Comparison of ENCODE assay signal across 2 cellular contexts in the genomic region with DNA sequence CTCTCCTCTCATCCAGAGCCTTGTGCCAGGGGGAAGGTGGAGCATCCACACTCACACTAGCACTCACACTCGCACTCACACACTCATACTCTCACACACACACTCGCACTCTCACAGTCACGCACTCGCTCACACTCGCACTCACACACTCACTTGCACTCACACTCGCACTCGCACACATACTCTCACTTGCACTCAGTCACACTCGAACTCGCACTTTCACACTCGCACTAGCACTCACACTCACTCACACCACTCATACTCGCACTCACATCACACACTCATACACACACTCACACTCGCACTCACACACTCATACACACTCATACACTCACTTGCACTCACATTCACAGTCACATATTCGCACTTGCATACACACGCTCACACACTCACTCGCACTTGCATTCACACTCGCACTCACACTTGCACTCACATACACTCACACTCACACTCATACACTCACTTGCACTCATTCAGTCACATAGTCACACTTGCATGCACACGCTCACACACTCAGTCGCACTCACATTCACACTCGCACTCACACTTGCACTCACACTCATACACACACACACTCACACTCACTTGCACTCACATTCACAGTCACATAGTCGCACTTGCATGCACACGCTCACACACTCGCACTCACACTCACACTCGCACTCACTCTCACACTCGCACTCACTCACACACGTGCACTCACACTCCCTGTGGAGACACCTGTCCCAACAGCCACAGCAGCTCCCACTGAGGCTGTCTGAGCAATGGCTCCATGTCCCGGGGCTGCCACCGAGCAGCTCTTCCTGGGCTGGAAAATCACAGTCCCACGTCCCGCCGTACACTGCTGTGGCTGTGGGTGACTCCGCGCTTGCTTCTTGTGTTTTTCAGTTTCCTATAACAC.
TF ChIP-seq lines count a peak whose summit lies in the region.

No MANE protein-coding gene starts in this region.

TF ChIP-seq in HEK293, 187 proteins besides CTCF, POLR2A, EP300 and RAD21:
- TF ChIP-seq ZNF18 (tag by site-specific recombination; IDR thresholded peaks at IDR 0.05) (peak; percentile 82), PRDM1 (tag by site-specific recombination; IDR thresholded peaks at IDR 0.05) (peak; percentile 100), SP7 (tag by site-specific recombination; IDR thresholded peaks at IDR 0.05) (no peak), ZNF473 (tag by site-specific recombination; IDR thresholded peaks at IDR 0.05) (0 out of 2 replicates have a peak, but pooled peaks have one; percentile 57), ZNF48 (tag by site-specific recombination; IDR thresholded peaks at IDR 0.05) (no peak), ZNF239 (tag by site-specific recombination; IDR thresholded peaks at IDR 0.05) (0 out of 2 replicates have a peak, but pooled peaks have one; percentile 34), ZNF785 (tag by site-specific recombination; IDR thresholded peaks at IDR 0.05) (0 out of 2 replicates have a peak, but pooled peaks have one; percentile 39)
TF ChIP-seq in HEK293: peak in this region for 5.

TF ChIP-seq in GM12878, 131 proteins besides CTCF, POLR2A, EP300 and RAD21:
- TF ChIP-seq HDAC6 (IDR thresholded peaks at IDR 0.05; ENCODE audit: unreplicated experiment) (no peak), CHD4 (IDR thresholded peaks at IDR 0.05) (no peak), KDM1A (IDR thresholded peaks at IDR 0.05; ENCODE audit: borderline replicate concordance) (no peak), STAT1 (conservative IDR thresholded peaks at IDR 0.05) (no peak), TBL1XR1 (IDR thresholded peaks at IDR 0.05; ENCODE audit: low read depth, low read length) (no peak), USF1 (IDR thresholded peaks at IDR 0.05; ENCODE audit: borderline replicate concordance, extremely low read length, insufficient read depth, low read depth, low read length) (no peak), NR2C2 (IDR thresholded peaks at IDR 0.05; ENCODE audit: borderline replicate concordance, control insufficient read depth, insufficient read length, low read depth) (no peak)
- TF ChIP-seq, protein P1, sequence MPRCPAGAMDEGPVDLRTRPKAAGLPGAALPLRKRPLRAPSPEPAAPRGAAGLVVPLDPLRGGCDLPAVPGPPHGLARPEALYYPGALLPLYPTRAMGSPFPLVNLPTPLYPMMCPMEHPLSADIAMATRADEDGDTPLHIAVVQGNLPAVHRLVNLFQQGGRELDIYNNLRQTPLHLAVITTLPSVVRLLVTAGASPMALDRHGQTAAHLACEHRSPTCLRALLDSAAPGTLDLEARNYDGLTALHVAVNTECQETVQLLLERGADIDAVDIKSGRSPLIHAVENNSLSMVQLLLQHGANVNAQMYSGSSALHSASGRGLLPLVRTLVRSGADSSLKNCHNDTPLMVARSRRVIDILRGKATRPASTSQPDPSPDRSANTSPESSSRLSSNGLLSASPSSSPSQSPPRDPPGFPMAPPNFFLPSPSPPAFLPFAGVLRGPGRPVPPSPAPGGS (IDR thresholded peaks at IDR 0.05; ENCODE audit: borderline replicate concordance, insufficient read depth, low read depth, low read length, poor library complexity, severe bottlenecking), result peak; percentile 80
- TF ChIP-seq, protein P2, sequence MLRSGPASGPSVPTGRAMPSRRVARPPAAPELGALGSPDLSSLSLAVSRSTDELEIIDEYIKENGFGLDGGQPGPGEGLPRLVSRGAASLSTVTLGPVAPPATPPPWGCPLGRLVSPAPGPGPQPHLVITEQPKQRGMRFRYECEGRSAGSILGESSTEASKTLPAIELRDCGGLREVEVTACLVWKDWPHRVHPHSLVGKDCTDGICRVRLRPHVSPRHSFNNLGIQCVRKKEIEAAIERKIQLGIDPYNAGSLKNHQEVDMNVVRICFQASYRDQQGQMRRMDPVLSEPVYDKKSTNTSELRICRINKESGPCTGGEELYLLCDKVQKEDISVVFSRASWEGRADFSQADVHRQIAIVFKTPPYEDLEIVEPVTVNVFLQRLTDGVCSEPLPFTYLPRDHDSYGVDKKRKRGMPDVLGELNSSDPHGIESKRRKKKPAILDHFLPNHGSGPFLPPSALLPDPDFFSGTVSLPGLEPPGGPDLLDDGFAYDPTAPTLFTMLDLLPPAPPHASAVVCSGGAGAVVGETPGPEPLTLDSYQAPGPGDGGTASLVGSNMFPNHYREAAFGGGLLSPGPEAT (IDR thresholded peaks at IDR 0.05; ENCODE audit: low read depth), result no peak
